ENCODE assay signal across 20 cellular contexts in genomic region chr13:106114981-106115554, GRCh38.
DNase-seq lines count a peak whose midpoint lies in the region; ATAC-seq and TF ChIP-seq lines count a peak whose summit lies in the region.
"Had no signal": no experiment of that assay in that cellular context is flagged by ENCODE, and none has a peak within 500 bp of the region (broad histone marks: within the 10 kb centered on the region; RNA-seq: fewer than 3 reads in every experiment).

No MANE protein-coding gene starts in this region.

- 0 out of 3 replicates have a peak, but pooled peaks have one; percentile 27 for ATAC-seq in RWPE2 (ENCODE audit: low read depth)
- ATAC-seq in foreskin keratinocyte, result no peak
- ATAC-seq in activated T-helper 17 cell treated with anti-CD3 and anti-CD28 coated beads, Interleukin-2, amount 50 U/mL, for 72 hours (replicated peaks), result no peak
- ATAC-seq in Right ventricle myocardium superior (ENCODE audit: poor library complexity), result no peak
- ATAC-seq: HCT116, K562 had no signal

- no peak overlapping the region for H3K4me3 Mint-ChIP-seq in activated T-helper 17 cell treated with anti-CD3 and anti-CD28 coated beads, Interleukin-2, amount 50 U/mL, for 72 hours
- no peak overlapping the region for H3K4me3 Mint-ChIP-seq in endothelial cell (ENCODE audit: unreplicated experiment)

- TF ChIP-seq CTCF in AG04449 (IDR thresholded peaks at IDR 0.05; ENCODE audit: insufficient read depth, low read length, missing control alignments), result no peak
- TF ChIP-seq CTCF in RWPE2 (IDR thresholded peaks at IDR 0.05; ENCODE audit: poor library complexity, severe bottlenecking), result no peak
- TF ChIP-seq CTCF in foreskin keratinocyte (conservative IDR thresholded peaks at IDR 0.05), result no peak
- TF ChIP-seq CTCF in endothelial cell (IDR thresholded peaks at IDR 0.05; ENCODE audit: unreplicated experiment), result no peak

- H3K36me3 ChIP-seq in RWPE2 (ENCODE audit: low read depth), result no peaks in the 10 kb centered on the region
- H3K36me3 ChIP-seq: SJCRH30 had no signal

- peak; percentile 54 for DNase-seq in AG04449 (ENCODE audit: low read depth, low spot score)
- DNase-seq in EL, result peak; percentile 31
- no peak for DNase-seq in RWPE2 (ENCODE audit: low spot score)
- DNase-seq in fibroblast of peridontal ligament (ENCODE audit: extremely low read depth), result peak; percentile 48
- no peak for DNase-seq in foreskin keratinocyte
- no peak for DNase-seq in endothelial cell (ENCODE audit: low spot score)
- DNase-seq in Right ventricle myocardium superior, result no peak
- DNase-seq: AML-193; MV-4-11; NCI-H1417 treated with DMSO at 0.1 percent for 48 hours; NCI-H2029; NCI-H2171; NCI-H446; NCI-H69; NK-92 treated with Interleukin-12 subunit alpha and Interleukin-12 subunit beta, amount 100 ng/mL, for 24 hours; RPMI8226; SJCRH30 had no signal

- H3K27me3 ChIP-seq in RWPE2 (ENCODE audit: insufficient read depth, poor library complexity, severe bottlenecking) (no peaks in the 10 kb centered on the region), foreskin keratinocyte (no peaks in the 10 kb centered on the region)
- H3K27me3 ChIP-seq: SJCRH30 had no signal

- no peaks in the 10 kb centered on the region for H3K9me3 ChIP-seq in RWPE2 (ENCODE audit: severe bottlenecking)
- H3K9me3 ChIP-seq: SJCRH30 had no signal

- peaks cover 8% of the 10 kb centered on the region for H3K27me3 Mint-ChIP-seq in activated T-helper 17 cell treated with anti-CD3 and anti-CD28 coated beads, Interleukin-2, amount 50 U/mL, for 72 hours
- H3K27me3 Mint-ChIP-seq in endothelial cell (ENCODE audit: unreplicated experiment), result no peaks in the 10 kb centered on the region

- no peak overlapping the region for H3K4me3 ChIP-seq in AG04449 (ENCODE audit: low read depth, low read length)
- H3K4me3 ChIP-seq in RWPE2 (ENCODE audit: severe bottlenecking), result no peak overlapping the region
- H3K4me3 ChIP-seq: K562, SJCRH30 had no signal

- no peak overlapping the region for H3K27ac Mint-ChIP-seq in activated T-helper 17 cell treated with anti-CD3 and anti-CD28 coated beads, Interleukin-2, amount 50 U/mL, for 72 hours
- no peak overlapping the region for H3K27ac Mint-ChIP-seq in endothelial cell (ENCODE audit: unreplicated experiment)

- H3K4me1 Mint-ChIP-seq in activated T-helper 17 cell treated with anti-CD3 and anti-CD28 coated beads, Interleukin-2, amount 50 U/mL, for 72 hours, result no peaks in the 10 kb centered on the region
- H3K4me1 Mint-ChIP-seq in endothelial cell (ENCODE audit: unreplicated experiment), result no peaks in the 10 kb centered on the region

- CTCF ChIA-PET in AG04449 (lab: Yijun Ruan, JAX), result no interaction called here

- intact Hi-C loops in Right ventricle myocardium superior (cut with DNase I), result no loop called here

- H3K36me3 Mint-ChIP-seq in activated T-helper 17 cell treated with anti-CD3 and anti-CD28 coated beads, Interleukin-2, amount 50 U/mL, for 72 hours (ENCODE audit: low read depth), result no peaks in the 10 kb centered on the region
- H3K36me3 Mint-ChIP-seq in endothelial cell (ENCODE audit: low read depth, unreplicated experiment), result no peaks in the 10 kb centered on the region

- H3K27ac ChIP-seq in RWPE2 (ENCODE audit: poor library complexity, severe bottlenecking) (peak overlapping the region; percentile 63), foreskin keratinocyte (no peak overlapping the region)
- H3K27ac ChIP-seq: SJCRH30 had no signal

- no peaks in the 10 kb centered on the region for H3K9me3 Mint-ChIP-seq in activated T-helper 17 cell treated with anti-CD3 and anti-CD28 coated beads, Interleukin-2, amount 50 U/mL, for 72 hours
- no peaks in the 10 kb centered on the region for H3K9me3 Mint-ChIP-seq in endothelial cell (ENCODE audit: unreplicated experiment)

- H3K4me1 ChIP-seq in RWPE2 (ENCODE audit: insufficient read depth, poor library complexity, severe bottlenecking), result peaks cover 30% of the 10 kb centered on the region
- H3K4me1 ChIP-seq in foreskin keratinocyte, result peaks cover 26% of the 10 kb centered on the region
- H3K4me1 ChIP-seq: SJCRH30 had no signal

- POLR2A ChIA-PET in AG04449 (lab: Yijun Ruan, JAX), result no interaction called here

Comparison
In these comparisons a context has a peak if more than half of its experiments do, and no peak if none do; other contexts are left out.
1. DNase-seq: peak in AG04449 (single experiment), EL (single experiment) and fibroblast of peridontal ligament (single experiment); none in RWPE2 (single experiment), foreskin keratinocyte (0 of 2), endothelial cell (single experiment) and Right ventricle myocardium superior (single experiment).